ENCODE assay signal across 25 cellular contexts in genomic region chr13:96851856-96852255, GRCh38.
"Had no signal": no experiment of that assay in that cellular context is flagged by ENCODE, and none has a peak within 500 bp of the region (broad histone marks: within the 10 kb centered on the region; RNA-seq: fewer than 3 reads in every experiment).

No MANE protein-coding gene starts in this region.

- H3K27ac ChIP-seq: ascending aorta, body of pancreas had no signal

- H3K27ac Mint-ChIP-seq: activated CD4-positive, alpha-beta T cell treated with anti-CD3 and anti-CD28 coated beads for 36 hours; activated CD8-positive, alpha-beta T cell treated with anti-CD3 and anti-CD28 coated beads for 36 hours; activated naive CD4-positive, alpha-beta T cell treated with anti-CD3 and anti-CD28 coated beads, Interleukin-2, amount 50 U/mL, for 72 hours; activated naive CD8-positive, alpha-beta T cell treated with anti-CD3 and anti-CD28 coated beads, Interleukin-2, amount 50 U/mL, for 24 hours; activated T-cell treated with anti-CD3 and anti-CD28 coated beads, Interleukin-2, amount 50 U/mL, for 24 hours; activated T-helper 1 cell treated with anti-CD3 and anti-CD28 coated beads, Interleukin-12 subunit alpha, Interleukin-12 subunit beta, Interleukin-2, Interleukin-4 antibody, amounts not matched to agents 30 ng/mL and 10 ng/mL and 1 ng/mL, durations not matched to agents 14 hours and 24 hours and 36 hours; T-helper 17 cell had no signal

- H3K9me3 Mint-ChIP-seq: activated naive CD8-positive, alpha-beta T cell treated with anti-CD3 and anti-CD28 coated beads, Interleukin-2, amount 50 U/mL, for 24 hours had no signal

- H3K4me1 Mint-ChIP-seq: activated CD4-positive, alpha-beta T cell treated with anti-CD3 and anti-CD28 coated beads for 36 hours; activated naive CD8-positive, alpha-beta T cell treated with anti-CD3 and anti-CD28 coated beads, Interleukin-2, amount 50 U/mL, for 24 hours; T-helper 17 cell had no signal

- H3K4me3 ChIP-seq: ascending aorta, body of pancreas had no signal

- H3K27me3 ChIP-seq: ascending aorta, body of pancreas had no signal

- H3K36me3 ChIP-seq: ascending aorta had no signal

- H3K9me3 ChIP-seq: ascending aorta, body of pancreas had no signal

- H3K36me3 Mint-ChIP-seq: activated naive CD4-positive, alpha-beta T cell treated with anti-CD3 and anti-CD28 coated beads, Interleukin-2, amount 50 U/mL, for 72 hours had no signal

- H3K27me3 Mint-ChIP-seq: activated CD4-positive, alpha-beta T cell treated with anti-CD3 and anti-CD28 coated beads for 36 hours; activated CD8-positive, alpha-beta T cell treated with anti-CD3 and anti-CD28 coated beads for 36 hours; activated naive CD8-positive, alpha-beta T cell treated with anti-CD3 and anti-CD28 coated beads, Interleukin-2, amount 50 U/mL, for 24 hours; activated T-cell treated with anti-CD3 and anti-CD28 coated beads, Interleukin-2, amount 50 U/mL, for 24 hours; T-helper 17 cell had no signal

- H3K4me3 Mint-ChIP-seq: activated CD4-positive, alpha-beta T cell treated with anti-CD3 and anti-CD28 coated beads for 36 hours; activated CD8-positive, alpha-beta T cell treated with anti-CD3 and anti-CD28 coated beads for 36 hours; activated naive CD8-positive, alpha-beta T cell treated with anti-CD3 and anti-CD28 coated beads, Interleukin-2, amount 50 U/mL, for 24 hours; activated T-cell treated with anti-CD3 and anti-CD28 coated beads, Interleukin-2, amount 50 U/mL, for 24 hours; activated T-helper 1 cell treated with anti-CD3 and anti-CD28 coated beads, Interleukin-12 subunit alpha, Interleukin-12 subunit beta, Interleukin-2, Interleukin-4 antibody, amounts not matched to agents 30 ng/mL and 10 ng/mL and 1 ng/mL, durations not matched to agents 14 hours and 24 hours and 36 hours; T-helper 17 cell had no signal

- ATAC-seq: activated CD4-positive, alpha-beta T cell treated with anti-CD3 and anti-CD28 coated beads for 36 hours; activated CD8-positive, alpha-beta T cell treated with anti-CD3 and anti-CD28 coated beads for 36 hours; activated naive CD4-positive, alpha-beta T cell treated with anti-CD3 and anti-CD28 coated beads, Interleukin-2, amount 50 U/mL, for 72 hours; activated naive CD8-positive, alpha-beta T cell treated with anti-CD3 and anti-CD28 coated beads, Interleukin-2, amount 50 U/mL, for 24 hours; body of pancreas; PC-3; T-helper 17 cell had no signal

- H3K4me1 ChIP-seq: ascending aorta, body of pancreas had no signal

- DNase-seq: activated CD4-positive, alpha-beta T cell treated with anti-CD3 and anti-CD28 coated beads for 36 hours; activated CD4-positive, alpha-beta T cell treated with anti-CD3 and anti-CD28 coated beads, Interleukin-2, amount 50 U/mL, for 1 hour; activated CD8-positive, alpha-beta memory T cell treated with anti-CD3 and anti-CD28 coated beads, Interleukin-2, amount 50 U/mL, for 48 hours; activated CD8-positive, alpha-beta T cell treated with anti-CD3 and anti-CD28 coated beads for 36 hours; activated effector memory CD4-positive, alpha-beta T cell treated with anti-CD3 and anti-CD28 coated beads, Interleukin-2, amount 50 U/mL, for 16 hours; activated naive CD4-positive, alpha-beta T cell treated with Interleukin-2 at 50 U/mL for 16 hours; activated naive CD8-positive, alpha-beta T cell treated with anti-CD3 and anti-CD28 coated beads, Interleukin-2, amount 50 U/mL, for 24 hours; activated T-cell treated with anti-CD3 and anti-CD28 coated beads, Interleukin-2, amount 50 U/mL, for 24 hours; amniotic stem cell; body of pancreas; central memory CD4-positive, alpha-beta T cell; MM.1S; NCI-H1105; NCI-H146; NCI-H187 treated with DMSO at 0.1 percent for 48 hours; NCI-H2081 treated with DMSO at 0.1 percent for 48 hours; NCI-H446; NCI-H524; PC-3; SHP77 treated with DMSO at 0.1 percent for 48 hours; T-helper 17 cell; T-helper 9 cell had no signal
